In genomic region chr5:175752826-175753535, GRCh38 we compare ENCODE assay signal across 1 cellular context.
TF ChIP-seq lines count a peak whose summit lies in the region.

No MANE protein-coding gene starts in this region.

TF ChIP-seq in A549, 52 proteins besides CTCF, POLR2A, EP300 and RAD21 (continued from another document):
- TF ChIP-seq REST (IDR thresholded peaks at IDR 0.05) = no peak
